Comparison of ENCODE assay signal across 8 cellular contexts in the genomic region with DNA sequence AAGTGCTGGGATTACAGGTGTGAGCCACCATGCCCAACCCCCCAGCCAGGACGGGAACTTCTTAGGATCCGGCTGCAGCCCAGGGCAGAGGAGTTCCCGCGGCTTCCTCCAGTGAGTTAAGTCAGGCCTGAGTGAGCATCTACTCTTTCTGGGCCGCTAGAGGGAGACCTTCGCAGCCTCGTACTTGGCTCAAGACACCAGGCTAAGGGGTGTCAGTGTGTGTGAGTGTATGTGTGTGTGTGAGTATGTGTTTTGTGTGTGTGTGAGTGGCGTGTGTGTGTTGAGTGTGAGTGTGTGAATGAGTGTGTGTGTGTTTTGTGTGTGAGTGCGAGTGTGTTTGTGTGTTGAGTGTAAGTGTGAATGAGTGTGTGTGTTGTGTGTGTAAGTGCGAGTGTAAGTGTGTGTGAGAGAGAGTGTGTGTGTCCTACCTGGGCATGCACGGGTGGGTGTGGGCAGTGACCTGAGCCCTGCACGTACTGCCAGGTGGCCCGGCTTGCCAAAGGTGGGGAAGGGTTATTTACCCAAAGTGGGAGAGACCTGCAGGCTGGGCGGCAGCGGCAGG. TPM values are rescaled to one million over a fixed set of nuclear protein-coding genes. Genes with fewer than 3 reads are reported as not detected.
DNase-seq lines count a peak whose midpoint lies in the region; ATAC-seq and TF ChIP-seq lines count a peak whose summit lies in the region.

No MANE protein-coding gene starts in this region.

- H3K4me1 ChIP-seq in parathyroid adenoma (no peaks in the 10 kb centered on the region), transverse colon (peaks cover 0 to 4% (median 1%) of the 10 kb centered on the region in 4 donors)

- in situ Hi-C loops in transverse colon (cut with MboI; ENCODE audit: low pct_ligation_motif_present in 1 of 4, low pct_unique_long_range_greater_than_20kb in 1 of 4, low sequenced_read_pairs in 3 of 4), result loop anchor here in 3 of 4 donors (5.0 to 10.0 kb wide), 2 partner anchors 127 to 135 kb away; no protein-coding TSS in a partner anchor

- H3K9me3 ChIP-seq in parathyroid adenoma (ENCODE audit: control insufficient read depth, low read length) (no peaks in the 10 kb centered on the region), transverse colon (no peaks in the 10 kb centered on the region)

- no peak for TF ChIP-seq POLR2A in transverse colon (IDR thresholded peaks at IDR 0.05)

- H3K4me3 ChIP-seq in parathyroid adenoma (ENCODE audit: low read depth, low read length) (no peak overlapping the region), transverse colon (no peak overlapping the region)

- H3K79me2 ChIP-seq in parathyroid adenoma, result no peaks in the 10 kb centered on the region

- TF ChIP-seq CTCF in parathyroid adenoma (IDR thresholded peaks at IDR 0.05), result peak; percentile 86
- TF ChIP-seq CTCF in transverse colon (IDR thresholded peaks at IDR 0.05), result peak; percentile 64 to 95 (median 79)

- H2AFZ ChIP-seq in parathyroid adenoma, result no peak overlapping the region

- H3K9ac ChIP-seq in parathyroid adenoma, result no peak overlapping the region

- no peak overlapping the region for H3K27ac ChIP-seq in parathyroid adenoma
- no peak overlapping the region for H3K27ac ChIP-seq in transverse colon

- TF ChIP-seq EP300 in transverse colon (IDR thresholded peaks at IDR 0.05; ENCODE audit: low read depth), result no peak

- H3K27me3 ChIP-seq in parathyroid adenoma (ENCODE audit: control insufficient read depth, insufficient read depth, low read length), result no peaks in the 10 kb centered on the region
- H3K27me3 ChIP-seq in transverse colon, result no peaks in the 10 kb centered on the region

- H3K4me2 ChIP-seq in parathyroid adenoma (ENCODE audit: low read length), result no peak overlapping the region

- peak; percentile 52 for DNase-seq in GF-D8 (lab: John Stamatoyannopoulos, UW)
- peak; percentile 69 for DNase-seq in NCI-H1092 treated with DMSO at 0.1 percent for 48 hours (lab: John Stamatoyannopoulos, UW)
- DNase-seq in SK-N-DZ (ENCODE audit: low spot score), result peak; percentile 83
- DNase-seq in activated naive CD4-positive, alpha-beta T cell (lab: John Stamatoyannopoulos, UW), result peak in 3 of 4 experiments; percentile 31 to 62 (median 35)
- peak; percentile 79 for DNase-seq in glomerular endothelial cell (ENCODE audit: extremely low read depth, low read depth, low spot score)
- DNase-seq in transverse colon, result peak; percentile 84

- H3K36me3 ChIP-seq in parathyroid adenoma (ENCODE audit: control insufficient read depth, insufficient read depth, low read length) (no peaks in the 10 kb centered on the region), transverse colon (no peaks in the 10 kb centered on the region)

- ATAC-seq in GM18907 (IDR thresholded peaks at IDR 0.05; ENCODE audit: unreplicated experiment), result no peak

- intact Hi-C loops in transverse colon (cut with DNase I; ENCODE audit: low total_unique reads), result loop anchor here (2.0 kb wide), 2 partner anchors 71 to 135 kb away; partner anchors contain the start of gene SOCS3

- WGBS in transverse colon (ENCODE audit: low coverage in 1 of 2), 2 donors, result 22 to 23% methylated on average over 6 to 15 of the region's 15 CpGs

RNA-seq across cellular contexts. Expression of gene TMEM235, which starts 58.5 kb away (rescaled TPM):
- polyA plus RNA-seq in SK-N-DZ (2014; cell fraction: cytosol; rRNA removed), result 0.63 TPM in 1 of 2 replicates, not detected in the other
- 0.60 and 1.3 TPM in 2 replicates for polyA plus RNA-seq in SK-N-DZ (2014; cell fraction: nucleus; rRNA removed)
- not detected in 2 replicates for total RNA-seq in glomerular endothelial cell
- not detected for total RNA-seq in transverse colon
